Comparison of ENCODE assay signal across 9 cellular contexts in genomic region chr15:78541744-78542034, GRCh38. TPM values are rescaled to one million over a fixed set of nuclear protein-coding genes. Genes with fewer than 3 reads are reported as not detected.
DNase-seq lines count a peak whose midpoint lies in the region; TF ChIP-seq lines count a peak whose summit lies in the region.
"Had no signal": no experiment of that assay in that cellular context is flagged by ENCODE, and none has a peak within 500 bp of the region (broad histone marks: within the 10 kb centered on the region; RNA-seq: fewer than 3 reads in every experiment).

No MANE protein-coding gene starts in this region.

- H3K4me3 Mint-ChIP-seq in activated CD4-positive, alpha-beta memory T cell treated with anti-CD3 and anti-CD28 coated beads for 36 hours, result peak overlapping the region; percentile 87
- H3K4me3 Mint-ChIP-seq in glutamatergic neuron (ENCODE audit: unreplicated experiment), result peak overlapping the region; percentile 99

- peak overlapping the region in 12 of 21 experiments; percentile 90 to 98 (median 94) for H3K27ac ChIP-seq in skin epidermis

- intact Hi-C loops in activated CD4-positive, alpha-beta memory T cell treated with anti-CD3 and anti-CD28 coated beads for 36 hours (cut with micrococcal nuclease), result loop anchor here (1.0 to 5.0 kb wide), 2 partner anchors 34 to 239 kb away; partner anchors contain the start of gene HYKK

- H3K27ac Mint-ChIP-seq in activated CD4-positive, alpha-beta memory T cell treated with anti-CD3 and anti-CD28 coated beads for 36 hours, result peak overlapping the region; percentile 91
- peak overlapping the region; percentile 86 for H3K27ac Mint-ChIP-seq in glutamatergic neuron (ENCODE audit: unreplicated experiment)

- DNase-seq in HFF-Myc (ENCODE audit: extremely low read depth, low read depth), result no peak
- DNase-seq in activated CD4-positive, alpha-beta memory T cell treated with anti-CD3 and anti-CD28 coated beads for 36 hours, result no peak
- no peak for DNase-seq in glutamatergic neuron
- no peak for DNase-seq in HuH-7.5 (ENCODE audit: low spot score)
- no peak for DNase-seq in SK-N-DZ (ENCODE audit: low spot score)
- DNase-seq in NCI-H82 treated with DMSO at 0.1 percent for 48 hours (lab: John Stamatoyannopoulos, UW; ENCODE audit: unreplicated experiment), result no peak
- DNase-seq in cortex of kidney (lab: John Stamatoyannopoulos, UW), result no peak
- DNase-seq: NCI-H2171 treated with DMSO at 0.1 percent for 48 hours had no signal

- H3K4me3 ChIP-seq in HFF-Myc (replicated peaks; ENCODE audit: low read depth, low read length) (peak overlapping the region; percentile 91), skin epidermis (peak overlapping the region; percentile 59 to 97 (median 77))

- peaks cover 3% of the 10 kb centered on the region for H3K27me3 Mint-ChIP-seq in activated CD4-positive, alpha-beta memory T cell treated with anti-CD3 and anti-CD28 coated beads for 36 hours
- peaks cover 6% of the 10 kb centered on the region for H3K27me3 Mint-ChIP-seq in glutamatergic neuron (ENCODE audit: unreplicated experiment)

- peaks cover 46% of the 10 kb centered on the region for H3K36me3 Mint-ChIP-seq in activated CD4-positive, alpha-beta memory T cell treated with anti-CD3 and anti-CD28 coated beads for 36 hours
- H3K36me3 Mint-ChIP-seq in glutamatergic neuron (ENCODE audit: unreplicated experiment), result no peaks in the 10 kb centered on the region

- CTCF ChIA-PET in activated CD4-positive, alpha-beta memory T cell treated with anti-CD3 and anti-CD28 coated beads for 36 hours (lab: Charles Lee), result interaction anchor here (0.9 to 2.2 kb wide), 3 partner anchors 24 to 103 kb away, joined by 3 to 9 read pairs (median 7); partner anchors contain the start of genes CHRNA5 and IREB2

- POLR2A ChIA-PET in activated CD4-positive, alpha-beta memory T cell treated with anti-CD3 and anti-CD28 coated beads for 36 hours (lab: Charles Lee), result interaction anchor here (0.9 to 4.3 kb wide), 5 partner anchors 8 to 242 kb away, joined by 4 to 30 read pairs (median 13); partner anchors contain the start of genes CHRNA5, IREB2 and SKIC8

- peaks cover 25% of the 10 kb centered on the region for H3K4me1 Mint-ChIP-seq in activated CD4-positive, alpha-beta memory T cell treated with anti-CD3 and anti-CD28 coated beads for 36 hours (ENCODE audit: low read depth)
- peaks cover 9% of the 10 kb centered on the region for H3K4me1 Mint-ChIP-seq in glutamatergic neuron (ENCODE audit: low read depth, unreplicated experiment)

- no peaks in the 10 kb centered on the region for H3K9me3 Mint-ChIP-seq in activated CD4-positive, alpha-beta memory T cell treated with anti-CD3 and anti-CD28 coated beads for 36 hours
- peaks cover 7% of the 10 kb centered on the region for H3K9me3 Mint-ChIP-seq in glutamatergic neuron (ENCODE audit: unreplicated experiment)

- no peak for TF ChIP-seq CTCF in HFF-Myc (IDR thresholded peaks at IDR 0.05; ENCODE audit: low read depth, low read length, missing control alignments)
- TF ChIP-seq CTCF in glutamatergic neuron (IDR thresholded peaks at IDR 0.05; ENCODE audit: partially characterized antibody, unreplicated experiment), result no peak

RNA-seq across cellular contexts. Expression of gene PSMA4, which starts 1.4 kb away (rescaled TPM):
- total RNA-seq in activated CD4-positive, alpha-beta memory T cell treated with anti-CD3 and anti-CD28 coated beads for 36 hours, result 100 to 1,000 TPM; 220 to 226 TPM
- total RNA-seq in glutamatergic neuron (ENCODE audit: unreplicated experiment), result 170 TPM
- 495 and 518 TPM in 2 replicates for polyA plus RNA-seq in SK-N-DZ (2014; cell fraction: cytosol; rRNA removed)
- polyA plus RNA-seq in SK-N-DZ (2014; cell fraction: nucleus; rRNA removed), result 255 and 326 TPM in 2 replicates

RNA-seq across cellular contexts. Expression of gene CHRNA5, which starts 23.6 kb away (rescaled TPM):
- total RNA-seq in activated CD4-positive, alpha-beta memory T cell treated with anti-CD3 and anti-CD28 coated beads for 36 hours, result 1 to 10 TPM; 4.0 to 4.5 TPM
- 55.3 TPM for total RNA-seq in glutamatergic neuron (ENCODE audit: unreplicated experiment)
- 37.5 and 42.4 TPM in 2 replicates for polyA plus RNA-seq in SK-N-DZ (2014; cell fraction: cytosol; rRNA removed)
- 17.7 and 24.9 TPM in 2 replicates for polyA plus RNA-seq in SK-N-DZ (2014; cell fraction: nucleus; rRNA removed)

RNA-seq across cellular contexts. Expression of gene HYKK, which starts 34.3 kb away (rescaled TPM):
- total RNA-seq in activated CD4-positive, alpha-beta memory T cell treated with anti-CD3 and anti-CD28 coated beads for 36 hours, result 1 to 10 TPM; 2.2 to 2.7 TPM
- 2.8 TPM for total RNA-seq in glutamatergic neuron (ENCODE audit: unreplicated experiment)
- polyA plus RNA-seq in SK-N-DZ (2014; cell fraction: cytosol; rRNA removed), result 1.7 and 6.0 TPM in 2 replicates
- polyA plus RNA-seq in SK-N-DZ (2014; cell fraction: nucleus; rRNA removed), result 0.70 and 1.3 TPM in 2 replicates

Comparison
In these comparisons a context has a peak if more than half of its experiments do, and no peak if none do; other contexts are left out.
1. RNA of gene CHRNA5, which starts 23.6 kb away (total RNA-seq): 55.3 TPM in glutamatergic neuron (single experiment); 4.0 to 4.5 TPM in activated CD4-positive, alpha-beta memory T cell treated with anti-CD3 and anti-CD28 coated beads for 36 hours; every median in the first group is over 10 times any median in the second.